Comparison of ENCODE assay signal across 1 cellular context in the genomic region with DNA sequence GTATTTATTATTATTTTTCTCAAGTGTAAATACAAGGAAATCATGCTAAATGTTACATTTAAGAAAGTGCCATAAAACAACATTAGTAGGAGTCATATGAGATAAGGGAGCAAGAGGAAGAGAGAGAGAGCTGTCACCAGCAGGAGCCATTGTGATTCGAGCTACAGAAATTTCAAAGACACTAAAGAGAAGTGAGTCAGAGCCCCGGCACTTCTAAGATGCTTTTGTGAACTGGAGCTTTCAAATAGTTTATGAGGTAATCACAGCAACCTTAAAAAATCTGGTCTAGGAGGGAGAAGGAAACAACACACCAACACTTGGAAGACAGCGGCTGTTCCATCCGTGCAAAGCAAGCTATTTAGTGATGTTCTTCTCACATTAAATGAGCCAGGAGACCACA.
TF ChIP-seq lines count a peak whose summit lies in the region.

No MANE protein-coding gene starts in this region.

TF ChIP-seq in WTC11, 78 proteins besides CTCF, POLR2A, EP300 and RAD21 (continued from another document):
- TF ChIP-seq, protein P1, sequence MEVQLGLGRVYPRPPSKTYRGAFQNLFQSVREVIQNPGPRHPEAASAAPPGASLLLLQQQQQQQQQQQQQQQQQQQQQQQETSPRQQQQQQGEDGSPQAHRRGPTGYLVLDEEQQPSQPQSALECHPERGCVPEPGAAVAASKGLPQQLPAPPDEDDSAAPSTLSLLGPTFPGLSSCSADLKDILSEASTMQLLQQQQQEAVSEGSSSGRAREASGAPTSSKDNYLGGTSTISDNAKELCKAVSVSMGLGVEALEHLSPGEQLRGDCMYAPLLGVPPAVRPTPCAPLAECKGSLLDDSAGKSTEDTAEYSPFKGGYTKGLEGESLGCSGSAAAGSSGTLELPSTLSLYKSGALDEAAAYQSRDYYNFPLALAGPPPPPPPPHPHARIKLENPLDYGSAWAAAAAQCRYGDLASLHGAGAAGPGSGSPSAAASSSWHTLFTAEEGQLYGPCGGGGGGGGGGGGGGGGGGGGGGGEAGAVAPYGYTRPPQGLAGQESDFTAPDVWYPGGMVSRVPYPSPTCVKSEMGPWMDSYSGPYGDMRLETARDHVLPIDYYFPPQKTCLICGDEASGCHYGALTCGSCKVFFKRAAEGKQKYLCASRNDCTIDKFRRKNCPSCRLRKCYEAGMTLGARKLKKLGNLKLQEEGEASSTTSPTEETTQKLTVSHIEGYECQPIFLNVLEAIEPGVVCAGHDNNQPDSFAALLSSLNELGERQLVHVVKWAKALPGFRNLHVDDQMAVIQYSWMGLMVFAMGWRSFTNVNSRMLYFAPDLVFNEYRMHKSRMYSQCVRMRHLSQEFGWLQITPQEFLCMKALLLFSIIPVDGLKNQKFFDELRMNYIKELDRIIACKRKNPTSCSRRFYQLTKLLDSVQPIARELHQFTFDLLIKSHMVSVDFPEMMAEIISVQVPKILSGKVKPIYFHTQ (CRISPR knock-in tag; IDR thresholded peaks at IDR 0.05), result no peak
